ENCODE assay signal across 8 cellular contexts in genomic region chr13:37869756-37870488, GRCh38. TPM values are rescaled to one million over a fixed set of nuclear protein-coding genes. Genes with fewer than 3 reads are reported as not detected.
DNase-seq lines count a peak whose midpoint lies in the region; ATAC-seq and TF ChIP-seq lines count a peak whose summit lies in the region.

TSS of gene TRPC4 (minus strand) at chr13:37869772. CDS start at chr13:37783333, 86,439 bp downstream.

- DNase-seq in DMS53 (lab: John Stamatoyannopoulos, UW), result peak; percentile 85
- no peak for DNase-seq in MM.1S
- peak; percentile 44 for DNase-seq in amniotic epithelial cell (ENCODE audit: low read depth)
- no peak for DNase-seq in right atrium auricular region (ENCODE audit: low spot score)
- DNase-seq in putamen (ENCODE audit: low spot score), result peak; percentile 35
- no peak for DNase-seq in cerebellar nuclear complex (lab: John Stamatoyannopoulos, UW)
- no peak for DNase-seq in HuH-7.5 (ENCODE audit: low spot score)

- H3K9me2 ChIP-seq in MM.1S (replicated peaks; ENCODE audit: insufficient read depth, low read length), result no peaks in the 10 kb centered on the region

- H3K9me3 ChIP-seq in MM.1S (replicated peaks; ENCODE audit: insufficient read depth, low read length) (no peaks in the 10 kb centered on the region), right atrium auricular region (no peaks in the 10 kb centered on the region)

- ATAC-seq in HG03460 (IDR thresholded peaks at IDR 0.05; ENCODE audit: unreplicated experiment), result no peak

- H3K4me2 ChIP-seq in MM.1S (ENCODE audit: low read depth, low read length), result peak within 1 kb of the TSS; percentile 68

- no peaks in the 10 kb centered on the region for H3K36me3 ChIP-seq in MM.1S (replicated peaks; ENCODE audit: insufficient read depth, low read length)
- H3K36me3 ChIP-seq in right atrium auricular region, result no peaks in the 10 kb centered on the region

- peak; percentile 37 for TF ChIP-seq CTCF in MM.1S (IDR thresholded peaks at IDR 0.05; ENCODE audit: low read length)
- peak in 1 of 2 donors; percentile 50 for TF ChIP-seq CTCF in right atrium auricular region (IDR thresholded peaks at IDR 0.05)

- no peak within 1 kb of the TSS for H3K9ac ChIP-seq in MM.1S (ENCODE audit: low read length)

- no peak within 1 kb of the TSS for H3K27ac ChIP-seq in MM.1S (ENCODE audit: low read length)
- H3K27ac ChIP-seq in right atrium auricular region, result peak within 1 kb of the TSS in 1 of 2 donors; percentile 39

- peak within 1 kb of the TSS; percentile 69 for H2AFZ ChIP-seq in MM.1S (ENCODE audit: low read length)

- H3K4me1 ChIP-seq in MM.1S (ENCODE audit: low read length) (no peaks in the 10 kb centered on the region), right atrium auricular region (peaks cover 0 to 19% of the 10 kb centered on the region in 2 donors)

- no peaks in the 10 kb centered on the region for H3K79me2 ChIP-seq in MM.1S (ENCODE audit: low read length)

- no peaks in the 10 kb centered on the region for H3K27me3 ChIP-seq in MM.1S (replicated peaks; ENCODE audit: insufficient read depth, low read length)
- no peaks in the 10 kb centered on the region for H3K27me3 ChIP-seq in right atrium auricular region

- no peaks in the 10 kb centered on the region for H4K20me1 ChIP-seq in MM.1S (ENCODE audit: insufficient read depth, low read length)

- no peaks in the 10 kb centered on the region for H3F3A ChIP-seq in MM.1S (ENCODE audit: insufficient read depth, low read length)

- H3K4me3 ChIP-seq in MM.1S (ENCODE audit: low read length), result peak within 1 kb of the TSS; percentile 63
- H3K4me3 ChIP-seq in right atrium auricular region, result peak within 1 kb of the TSS; percentile 41 to 49

RNA-seq across cellular contexts. Expression of gene TRPC4, which starts in this region (rescaled TPM):
- total RNA-seq in right atrium auricular region, result 1 to 10 TPM in 1 of 2 donors, under 1 TPM in 1; 0.48 to 1.7 TPM

Comparison
In these comparisons a context has a peak if more than half of its experiments do, and no peak if none do; other contexts are left out.
1. DNase-seq: peak in DMS53 (single experiment), amniotic epithelial cell (single experiment) and putamen (single experiment); none in MM.1S (single experiment), right atrium auricular region (single experiment), cerebellar nuclear complex (0 of 2) and HuH-7.5 (single experiment).